1 cellular context compared by ENCODE assay signal in genomic region chr3:87318609-87319008, GRCh38.
TF ChIP-seq lines count a peak whose summit lies in the region.

No MANE protein-coding gene starts in this region.

TF ChIP-seq in SK-N-SH, 30 proteins besides CTCF, POLR2A, EP300 and RAD21 (continued from another document):
- TF ChIP-seq, protein P1, sequence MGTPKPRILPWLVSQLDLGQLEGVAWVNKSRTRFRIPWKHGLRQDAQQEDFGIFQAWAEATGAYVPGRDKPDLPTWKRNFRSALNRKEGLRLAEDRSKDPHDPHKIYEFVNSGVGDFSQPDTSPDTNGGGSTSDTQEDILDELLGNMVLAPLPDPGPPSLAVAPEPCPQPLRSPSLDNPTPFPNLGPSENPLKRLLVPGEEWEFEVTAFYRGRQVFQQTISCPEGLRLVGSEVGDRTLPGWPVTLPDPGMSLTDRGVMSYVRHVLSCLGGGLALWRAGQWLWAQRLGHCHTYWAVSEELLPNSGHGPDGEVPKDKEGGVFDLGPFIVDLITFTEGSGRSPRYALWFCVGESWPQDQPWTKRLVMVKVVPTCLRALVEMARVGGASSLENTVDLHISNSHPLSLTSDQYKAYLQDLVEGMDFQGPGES (IDR thresholded peaks at IDR 0.05; ENCODE audit: low read depth, low read length), result no peak
- TF ChIP-seq TAF1 (IDR thresholded peaks at IDR 0.05; ENCODE audit: borderline replicate concordance, low read depth, low read length) (no peak), ZBTB33 (IDR thresholded peaks at IDR 0.05; ENCODE audit: borderline replicate concordance, low read depth) (no peak)
